ENCODE assay signal across 21 cellular contexts in genomic region chr6:137175157-137175889, GRCh38. TPM values are rescaled to one million over a fixed set of nuclear protein-coding genes. Genes with fewer than 3 reads are reported as not detected.
"Had no signal": no experiment of that assay in that cellular context is flagged by ENCODE, and none has a peak within 500 bp of the region (broad histone marks: within the 10 kb centered on the region; RNA-seq: fewer than 3 reads in every experiment).

No MANE protein-coding gene starts in this region.

- H3K27me3 ChIP-seq: adrenal gland, esophagus squamous epithelium, thyroid gland had no signal

- ATAC-seq: activated CD4-positive, CD25-positive, alpha-beta regulatory T cell treated with anti-CD3 and anti-CD28 coated beads, Interleukin-2, amount 50 U/mL, for 24 hours; activated naive CD4-positive, alpha-beta T cell treated with anti-CD3 and anti-CD28 coated beads, Interleukin-2, amount 50 U/mL, for 72 hours had no signal

- H3K4me1 ChIP-seq: thyroid gland had no signal

- H3K36me3 ChIP-seq: adrenal gland, esophagus squamous epithelium, thyroid gland had no signal

- DNase-seq: activated gamma-delta T cell; adrenal gland; dermis blood vessel endothelial cell; effector memory CD4-positive, alpha-beta T cell; esophagus squamous epithelium; nephron progenitor cell; nucleus accumbens; retina; stimulated activated CD4-positive, alpha-beta T cell treated with anti-CD3 and anti-CD28 coated beads, Interleukin-4, amount 100 ng/mL, for 1 hour; T1000; thyroid gland had no signal

- H3K27ac ChIP-seq: adrenal gland, esophagus squamous epithelium, skin epidermis, thyroid gland had no signal

- H3K27ac Mint-ChIP-seq: activated naive CD4-positive, alpha-beta T cell treated with anti-CD3 and anti-CD28 coated beads, Interleukin-2, amount 50 U/mL, for 72 hours; mesothelial cell of epicardium; nephron progenitor cell had no signal

- H3K4me3 ChIP-seq: adrenal gland, esophagus squamous epithelium, lung, skin epidermis, thyroid gland had no signal

- FAIRE-seq: bronchial epithelial cell had no signal

- H3K9me3 ChIP-seq: adrenal gland, thyroid gland had no signal

- H3K4me3 Mint-ChIP-seq: mesothelial cell of epicardium, nephron progenitor cell had no signal

RNA-seq across cellular contexts. Expression of gene IL22RA2, which starts 1.9 kb away (rescaled TPM):
- total RNA-seq: activated CD8-positive, alpha-beta memory T cell treated with anti-CD3 and anti-CD28 coated beads for 36 hours; activated naive CD4-positive, alpha-beta T cell treated with anti-CD3 and anti-CD28 coated beads, Interleukin-2, amount 50 U/mL, for 72 hours; adrenal gland; bronchial epithelial cell; chondrocyte; dermis blood vessel endothelial cell; esophagus squamous epithelium; mesothelial cell of epicardium; posterior vena cava; thyroid gland; ureter had no signal
- polyA plus RNA-seq: adrenal gland had no signal
